In genomic region chr21:21247441-21247840, GRCh38 we compare ENCODE assay signal across 33 cellular contexts.
A peak's percentile ranks its signal among the peaks of the same experiment; 100 is the strongest.
DNase-seq lines count a peak whose midpoint lies in the region; ATAC-seq, FAIRE-seq and TF ChIP-seq lines count a peak whose summit lies in the region.
"Had no signal": no experiment of that assay in that cellular context is flagged by ENCODE, and none has a peak within 500 bp of the region (broad histone marks: within the 10 kb centered on the region; RNA-seq: fewer than 3 reads in every experiment).

No MANE protein-coding gene starts in this region.

- H3K27me3 Mint-ChIP-seq in activated naive CD8-positive, alpha-beta T cell treated with anti-CD3 and anti-CD28 coated beads, Interleukin-2, amount 50 U/mL, for 24 hours, result no peaks in the 10 kb centered on the region
- H3K27me3 Mint-ChIP-seq: activated naive CD4-positive, alpha-beta T cell treated with anti-CD3 and anti-CD28 coated beads, Interleukin-2, amount 10 ng/mL, durations not matched to agents 7 days and 5 days; activated T-helper 17 cell treated with anti-CD3 and anti-CD28 coated beads, Interleukin-2, amount 50 U/mL, for 72 hours; CD4-positive, CD25-positive, alpha-beta regulatory T cell; naive thymus-derived CD4-positive, alpha-beta T cell had no signal

- H2AFZ ChIP-seq in SK-N-SH (ENCODE audit: low read depth) (no peak overlapping the region), PC-3 (ENCODE audit: low read length) (no peak overlapping the region)

- CTCF ChIA-PET in SK-N-SH (lab: Yijun Ruan, JAX) (no interaction called here), PC-3 (lab: Charles Lee) (no interaction called here)

- FAIRE-seq in endometrium (lab: Jason Lieb, UNC), result peak; percentile 15
- FAIRE-seq: A549, colon, D721Med, GM18507, H1, keratinocyte had no signal

- H3K27me3 ChIP-seq in SK-N-SH (ENCODE audit: insufficient read depth) (no peaks in the 10 kb centered on the region), PC-3 (ENCODE audit: low read length) (no peaks in the 10 kb centered on the region)
- H3K27me3 ChIP-seq: neutrophil, testis had no signal

- H3K9me3 Mint-ChIP-seq in activated naive CD8-positive, alpha-beta T cell treated with anti-CD3 and anti-CD28 coated beads, Interleukin-2, amount 50 U/mL, for 24 hours, result peaks cover 12% of the 10 kb centered on the region
- H3K9me3 Mint-ChIP-seq: activated T-helper 17 cell treated with anti-CD3 and anti-CD28 coated beads, Interleukin-2, amount 50 U/mL, for 72 hours had no signal

- no peak for TF ChIP-seq CTCF in SK-N-SH (IDR thresholded peaks at IDR 0.05)
- TF ChIP-seq CTCF in PC-3 (conservative IDR thresholded peaks at IDR 0.05; ENCODE audit: low read depth, low read length), result no peak

- intact Hi-C loops in PC-3 (cut with micrococcal nuclease), result no loop called here

- BruUV-seq in PC-3 (replicated peaks; lab: Mats Ljungman, UMichigan), result no TSS peak

- TF ChIP-seq EP300 in SK-N-SH (IDR thresholded peaks at IDR 0.05; ENCODE audit: borderline replicate concordance in 1 of 2, low read depth in 1 of 2, low read length in 1 of 2), result no peak

- H3K9ac ChIP-seq in SK-N-SH (no peak overlapping the region), PC-3 (ENCODE audit: low read length) (no peak overlapping the region)

- 6% methylated on average over 1 of the region's 1 CpG for WGBS in SK-N-SH (ENCODE audit: low lambda C conversion rate)

- H3K27ac ChIP-seq in SK-N-SH (ENCODE audit: low read depth in 2 of 2, low read length in 1 of 2) (no peak overlapping the region), PC-3 (ENCODE audit: low read length) (no peak overlapping the region)
- H3K27ac ChIP-seq: A549, neutrophil, testis, WERI-Rb-1 had no signal

- H3K4me1 Mint-ChIP-seq in activated naive CD8-positive, alpha-beta T cell treated with anti-CD3 and anti-CD28 coated beads, Interleukin-2, amount 50 U/mL, for 24 hours, result no peaks in the 10 kb centered on the region
- H3K4me1 Mint-ChIP-seq: activated naive CD4-positive, alpha-beta T cell treated with anti-CD3 and anti-CD28 coated beads, Interleukin-2, amount 10 ng/mL, durations not matched to agents 7 days and 5 days; activated T-helper 17 cell treated with anti-CD3 and anti-CD28 coated beads, Interleukin-2, amount 50 U/mL, for 72 hours; CD4-positive, CD25-positive, alpha-beta regulatory T cell; naive thymus-derived CD4-positive, alpha-beta T cell had no signal

- ATAC-seq in SK-N-SH treated with all-trans-retinoic acid at 6 μM for 48 hours (no peak), PC-3 (peak; percentile 81), HG02973 (IDR thresholded peaks at IDR 0.05; ENCODE audit: unreplicated experiment) (no peak)
- ATAC-seq in activated naive CD8-positive, alpha-beta T cell treated with anti-CD3 and anti-CD28 coated beads, Interleukin-2, amount 50 U/mL, for 24 hours, result no peak
- ATAC-seq: A549; activated T-helper 17 cell treated with anti-CD3 and anti-CD28 coated beads, Interleukin-2, amount 50 U/mL, for 72 hours; naive thymus-derived CD4-positive, alpha-beta T cell; right cardiac atrium; Right ventricle myocardium inferior had no signal

- no peaks in the 10 kb centered on the region; a peak in 1 of 4 replicates for H3K4me1 ChIP-seq in SK-N-SH (ENCODE audit: control insufficient read depth in 1 of 2, insufficient read depth in 2 of 2, low read depth in 1 of 2, low read length in 1 of 2)
- peaks cover 3% of the 10 kb centered on the region; the same call in 1 of the 2 replicates for H3K4me1 ChIP-seq in PC-3 (ENCODE audit: insufficient read depth, low read length)
- H3K4me1 ChIP-seq: A549, testis had no signal

- H4K20me1 ChIP-seq in SK-N-SH (ENCODE audit: insufficient read depth), result no peaks in the 10 kb centered on the region
- no peaks in the 10 kb centered on the region for H4K20me1 ChIP-seq in PC-3 (ENCODE audit: low read length)

- H3K9me3 ChIP-seq in SK-N-SH (no peaks in the 10 kb centered on the region), PC-3 (ENCODE audit: low read length) (no peaks in the 10 kb centered on the region)
- H3K9me3 ChIP-seq: A549, neutrophil, testis had no signal

- H3F3A ChIP-seq in SK-N-SH (replicated peaks; ENCODE audit: insufficient read depth) (no peaks in the 10 kb centered on the region), PC-3 (ENCODE audit: low read length, unreplicated experiment) (no peaks in the 10 kb centered on the region)

- no peak overlapping the region for H3K4me3 ChIP-seq in SK-N-SH (ENCODE audit: low read depth in 2 of 2, low read length in 1 of 2)
- H3K4me3 ChIP-seq in PC-3 (ENCODE audit: low read length), result no peak overlapping the region
- H3K4me3 ChIP-seq: A549, smooth muscle cell, testis had no signal

- DNase-seq in SK-N-SH (no peak), PC-3 (peak; percentile 50), amniotic stem cell (lab: John Stamatoyannopoulos, UW) (no peak), 8988T (no peak)
- no peak for DNase-seq in activated naive CD8-positive, alpha-beta T cell treated with anti-CD3 and anti-CD28 coated beads, Interleukin-2, amount 50 U/mL, for 24 hours
- DNase-seq: activated CD4-positive, alpha-beta T cell treated with anti-CD3 and anti-CD28 coated beads for 48 hours; activated naive CD4-positive, alpha-beta T cell treated with anti-CD3 and anti-CD28 coated beads, Interleukin-2, amount 10 ng/mL, durations not matched to agents 7 days and 5 days; anterior cingulate cortex; CD4-positive, CD25-positive, alpha-beta regulatory T cell; head of caudate nucleus; Karpas-422; midbrain; naive thymus-derived CD4-positive, alpha-beta T cell; NCI-H1694 treated with DMSO at 0.1 percent for 48 hours; NCI-H446 treated with DMSO at 0.1 percent for 48 hours; right cardiac atrium; stimulated activated naive CD4-positive, alpha-beta T cell treated with Interleukin-2 at 50 U/mL for 16 hours; testis; WERI-Rb-1 had no signal

- no peak overlapping the region for H3K27ac Mint-ChIP-seq in activated naive CD8-positive, alpha-beta T cell treated with anti-CD3 and anti-CD28 coated beads, Interleukin-2, amount 50 U/mL, for 24 hours
- H3K27ac Mint-ChIP-seq: activated naive CD4-positive, alpha-beta T cell treated with anti-CD3 and anti-CD28 coated beads, Interleukin-2, amount 10 ng/mL, durations not matched to agents 7 days and 5 days; activated T-helper 17 cell treated with anti-CD3 and anti-CD28 coated beads, Interleukin-2, amount 50 U/mL, for 72 hours; CD4-positive, CD25-positive, alpha-beta regulatory T cell; naive thymus-derived CD4-positive, alpha-beta T cell; T-helper 2 cell treated with Interferon-gamma antibody and Interleukin-4, amounts not matched to agents 5 μg/mL and 100 μg/mL, for 36 hours had no signal

- no peaks in the 10 kb centered on the region for H3K36me3 Mint-ChIP-seq in activated naive CD8-positive, alpha-beta T cell treated with anti-CD3 and anti-CD28 coated beads, Interleukin-2, amount 50 U/mL, for 24 hours (ENCODE audit: low read depth)
- H3K36me3 Mint-ChIP-seq: activated naive CD4-positive, alpha-beta T cell treated with anti-CD3 and anti-CD28 coated beads, Interleukin-2, amount 10 ng/mL, durations not matched to agents 7 days and 5 days; CD4-positive, CD25-positive, alpha-beta regulatory T cell; naive thymus-derived CD4-positive, alpha-beta T cell had no signal

- H3K36me3 ChIP-seq in SK-N-SH (replicated peaks in 1 of 2; ENCODE audit: control insufficient read depth in 1 of 2, insufficient read depth in 2 of 2, low read length in 1 of 2) (no peaks in the 10 kb centered on the region), PC-3 (ENCODE audit: low read depth, low read length) (no peaks in the 10 kb centered on the region)
- H3K36me3 ChIP-seq: neutrophil, WERI-Rb-1 had no signal

- POLR2A ChIA-PET in SK-N-SH (lab: Yijun Ruan, JAX), result no interaction called here
- POLR2A ChIA-PET in PC-3 (lab: Charles Lee; ENCODE audit: unreplicated experiment), result no interaction called here

- H3K4me2 ChIP-seq in SK-N-SH, result no peak overlapping the region
- H3K4me2 ChIP-seq in PC-3 (ENCODE audit: low read length), result no peak overlapping the region
- H3K4me2 ChIP-seq: A549, smooth muscle cell had no signal

- H3K79me2 ChIP-seq in SK-N-SH (ENCODE audit: insufficient read depth) (no peaks in the 10 kb centered on the region), PC-3 (ENCODE audit: low read length) (no peaks in the 10 kb centered on the region)

- TF ChIP-seq RAD21 in SK-N-SH (IDR thresholded peaks at IDR 0.05; ENCODE audit: low read length), result no peak

- no peak overlapping the region for H3K4me3 Mint-ChIP-seq in activated naive CD8-positive, alpha-beta T cell treated with anti-CD3 and anti-CD28 coated beads, Interleukin-2, amount 50 U/mL, for 24 hours
- H3K4me3 Mint-ChIP-seq: activated naive CD4-positive, alpha-beta T cell treated with anti-CD3 and anti-CD28 coated beads, Interleukin-2, amount 10 ng/mL, durations not matched to agents 7 days and 5 days; activated T-helper 17 cell treated with anti-CD3 and anti-CD28 coated beads, Interleukin-2, amount 50 U/mL, for 72 hours; CD4-positive, CD25-positive, alpha-beta regulatory T cell; naive thymus-derived CD4-positive, alpha-beta T cell; T-helper 2 cell treated with Interferon-gamma antibody and Interleukin-4, amounts not matched to agents 5 μg/mL and 100 μg/mL, for 36 hours had no signal

- H3K9me2 ChIP-seq in SK-N-SH (no peaks in the 10 kb centered on the region), PC-3 (replicated peaks; ENCODE audit: low read length) (no peaks in the 10 kb centered on the region)

TF ChIP-seq in SK-N-SH treated with all-trans-retinoic acid at 6 μM for 48 hours, 23 proteins besides CTCF, POLR2A, EP300 and RAD21 (continues in another document):
- peak; percentile 79 for TF ChIP-seq ISL1 (CRISPR knock-in tag; IDR thresholded peaks at IDR 0.05)

TF ChIP-seq in SK-N-SH, 30 proteins besides CTCF, POLR2A, EP300 and RAD21 (continues in another document):
- TF ChIP-seq USF2 (IDR thresholded peaks at IDR 0.05; ENCODE audit: borderline replicate concordance, low read depth, low read length), result no peak
- no peak for TF ChIP-seq YY1 (IDR thresholded peaks at IDR 0.05; ENCODE audit: low read depth)
